26 cellular contexts compared by ENCODE assay signal in the genomic region with DNA sequence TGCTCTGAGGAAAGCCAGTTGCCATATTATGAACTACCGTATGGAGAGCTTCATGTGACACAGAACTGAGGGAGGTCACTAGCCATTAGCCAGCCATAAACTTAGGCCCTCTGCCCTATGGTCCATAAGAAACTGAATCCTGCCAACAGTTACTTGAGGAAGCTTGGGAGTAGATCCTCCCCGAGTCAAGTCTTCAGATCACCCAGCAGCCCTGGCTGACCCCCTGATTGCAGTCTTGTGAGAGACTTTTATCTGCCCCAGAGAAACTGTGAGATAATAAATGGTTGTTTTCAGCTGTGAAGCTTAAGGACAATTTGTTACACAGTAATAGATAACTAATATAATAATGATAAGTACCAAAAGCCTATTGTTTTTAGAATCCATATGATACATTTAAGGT. TPM values are rescaled to one million over a fixed set of nuclear protein-coding genes. Genes with fewer than 3 reads are reported as not detected.
DNase-seq lines count a peak whose midpoint lies in the region; ATAC-seq and TF ChIP-seq lines count a peak whose summit lies in the region.
"Had no signal": no experiment of that assay in that cellular context is flagged by ENCODE, and none has a peak within 500 bp of the region (broad histone marks: within the 10 kb centered on the region; RNA-seq: fewer than 3 reads in every experiment).

No MANE protein-coding gene starts in this region.

- H3K27me3 Mint-ChIP-seq in GM23338 (ENCODE audit: insufficient read depth, low read depth, poor library complexity), result no peaks in the 10 kb centered on the region
- H3K27me3 Mint-ChIP-seq in H9 (ENCODE audit: low read depth), result peaks cover 10% of the 10 kb centered on the region
- peaks cover 25% of the 10 kb centered on the region for H3K27me3 Mint-ChIP-seq in nephron progenitor cell (ENCODE audit: low read depth, poor library complexity)
- peaks cover 3% of the 10 kb centered on the region for H3K27me3 Mint-ChIP-seq in endodermal cell (ENCODE audit: insufficient read depth)

- H2BK20ac ChIP-seq in H9 (ENCODE audit: low read depth, low read length, poor library complexity, severe bottlenecking), result no peak overlapping the region

- H3K14ac ChIP-seq in H9 (ENCODE audit: insufficient read depth, low read length), result no peak overlapping the region

- no peaks in the 10 kb centered on the region for H3K9me3 ChIP-seq in H9 (ENCODE audit: control insufficient read depth, low read depth, low read length)
- no peaks in the 10 kb centered on the region for H3K9me3 ChIP-seq in stomach
- H3K9me3 ChIP-seq in endodermal cell (ENCODE audit: control insufficient read depth, low read length), result no peaks in the 10 kb centered on the region
- H3K9me3 ChIP-seq: BE2C had no signal

- H3K9ac ChIP-seq in H9 (ENCODE audit: extremely low read depth, insufficient read length, low read length), result no peak overlapping the region
- H3K9ac ChIP-seq in endodermal cell (ENCODE audit: extremely low read depth, low read length, poor library complexity, severe bottlenecking), result no peak overlapping the region
- H3K9ac ChIP-seq: BLaER1 had no signal

- no peak overlapping the region for H3K23ac ChIP-seq in H9 (ENCODE audit: insufficient read length, low read depth, low read length)

- DNase-seq in GM23338 (ENCODE audit: low spot score), result no peak
- DNase-seq in H9, result no peak
- peak; percentile 44 for DNase-seq in left kidney (ENCODE audit: low read depth, low spot score)
- DNase-seq in nephron progenitor cell, result no peak
- no peak for DNase-seq in stomach
- DNase-seq in posterior cingulate gyrus, result no peak
- no peak for DNase-seq in endodermal cell
- DNase-seq: 8988T; ACHN; BE2C; C1 segment of cervical spinal cord; CD4-positive, alpha-beta memory T cell; CD4-positive, CD25-positive, alpha-beta regulatory T cell; CD8-positive, alpha-beta memory T cell; COR-L47; DMS 273 treated with DMSO at 0.1 percent for 48 hours; DMS153; DMS53; DMS79; DND-41; EL; GDM1 had no signal

- H3K4me3 Mint-ChIP-seq in GM23338 (no peak overlapping the region), H9 (no peak overlapping the region), nephron progenitor cell (no peak overlapping the region), endodermal cell (no peak overlapping the region)
- H3K4me3 Mint-ChIP-seq: CD14-positive monocyte; CD8-positive, alpha-beta memory T cell had no signal

- H3K27ac Mint-ChIP-seq in GM23338, result no peak overlapping the region
- no peak overlapping the region for H3K27ac Mint-ChIP-seq in H9
- H3K27ac Mint-ChIP-seq in nephron progenitor cell, result peak overlapping the region; percentile 6
- no peak overlapping the region for H3K27ac Mint-ChIP-seq in endodermal cell
- H3K27ac Mint-ChIP-seq: CD14-positive monocyte; CD4-positive, alpha-beta memory T cell; CD4-positive, CD25-positive, alpha-beta regulatory T cell had no signal

- no peaks in the 10 kb centered on the region for H3K9me2 ChIP-seq in GM23338 (ENCODE audit: insufficient read depth)

- H3K79me2 ChIP-seq in GM23338 (replicated peaks; ENCODE audit: insufficient read depth) (no peaks in the 10 kb centered on the region), H9 (ENCODE audit: insufficient read depth, low read length) (no peaks in the 10 kb centered on the region)

- no peak overlapping the region for H4K5ac ChIP-seq in H9 (ENCODE audit: insufficient read length, low read depth, low read length)

- H3K27ac ChIP-seq in GM23338 (ENCODE audit: low read depth) (no peak overlapping the region), H9 (ENCODE audit: insufficient read length, low read depth, low read length) (no peak overlapping the region), stomach (no peak overlapping the region), endodermal cell (ENCODE audit: low read depth, low read length) (no peak overlapping the region)
- H3K27ac ChIP-seq: BLaER1 had no signal

- H3T11ph ChIP-seq in H9 (ENCODE audit: low read length), result no peak overlapping the region

- H4K91ac ChIP-seq in H9 (ENCODE audit: insufficient read length, low read depth, low read length), result no peak overlapping the region

- no peak overlapping the region for H2BK120ac ChIP-seq in H9 (ENCODE audit: low read depth, low read length, poor library complexity, severe bottlenecking)

- no peak overlapping the region for H2BK12ac ChIP-seq in H9 (ENCODE audit: insufficient read length, low read depth, low read length)

- no peak overlapping the region for H2AK5ac ChIP-seq in H9 (ENCODE audit: insufficient read length, low read length)

- H3K4me1 ChIP-seq in GM23338 (ENCODE audit: insufficient read depth) (peaks cover 5% of the 10 kb centered on the region; the same call in 1 of the 2 replicates), H9 (ENCODE audit: insufficient read depth, low read length) (no peaks in the 10 kb centered on the region; the same call in 1 of the 2 replicates), stomach (peaks cover 0 to 18% (median 9%) of the 10 kb centered on the region in 4 donors), endodermal cell (ENCODE audit: control insufficient read depth, insufficient read depth, low read length) (no peaks in the 10 kb centered on the region)
- H3K4me1 ChIP-seq: BE2C had no signal

- H3K4me2 ChIP-seq in GM23338 (no peak overlapping the region), H9 (ENCODE audit: insufficient read depth, insufficient read length, low read length) (no peak overlapping the region)
- H3K4me2 ChIP-seq: BLaER1 had no signal

- no peak overlapping the region for H3K4ac ChIP-seq in H9 (ENCODE audit: low read depth, low read length)

- WGBS in H9 (ENCODE audit: extremely low coverage, insufficient read length, low lambda C conversion rate), result no CpG with 5 or more reads among the region's 2 CpGs
- WGBS in stomach, 5 donors, result 54 to 65% (median 64%) methylated on average over 2 of the region's 2 CpGs
- 77 to 100% methylated on average over 1 to 2 of the region's 2 CpGs for WGBS in endodermal cell (ENCODE audit: insufficient coverage in 1 of 2, insufficient read length in 1 of 2), 2 experiments

- no peak overlapping the region for H2BK5ac ChIP-seq in H9 (ENCODE audit: insufficient read length, low read length)

- H3K36me3 ChIP-seq in GM23338 (ENCODE audit: insufficient read depth), result no peaks in the 10 kb centered on the region
- no peaks in the 10 kb centered on the region for H3K36me3 ChIP-seq in stomach
- no peaks in the 10 kb centered on the region for H3K36me3 ChIP-seq in endodermal cell (ENCODE audit: control insufficient read depth, insufficient read depth, low read length)
- H3K36me3 ChIP-seq: BE2C, BLaER1 had no signal

- TF ChIP-seq CTCF in GM23338 (conservative IDR thresholded peaks at IDR 0.05; ENCODE audit: low read depth in 2 of 2), result no peak
- no peak for TF ChIP-seq CTCF in H9 (conservative IDR thresholded peaks at IDR 0.05)
- no peak for TF ChIP-seq CTCF in nephron progenitor cell (IDR thresholded peaks at IDR 0.05)
- TF ChIP-seq CTCF in stomach (IDR thresholded peaks at IDR 0.05), result no peak
- no peak for TF ChIP-seq CTCF in endodermal cell (conservative IDR thresholded peaks at IDR 0.05)

- H3K36me3 Mint-ChIP-seq in GM23338 (ENCODE audit: low read depth) (no peaks in the 10 kb centered on the region), H9 (ENCODE audit: insufficient read depth in 1 of 3, low read depth in 3 of 3) (no peaks in the 10 kb centered on the region; a peak in 1 of 7 replicates), nephron progenitor cell (ENCODE audit: low read depth) (no peaks in the 10 kb centered on the region), endodermal cell (ENCODE audit: low read depth) (no peaks in the 10 kb centered on the region)
- H3K36me3 Mint-ChIP-seq: CD14-positive monocyte; CD4-positive, alpha-beta memory T cell; CD4-positive, CD25-positive, alpha-beta regulatory T cell had no signal

- H3K18ac ChIP-seq in H9 (ENCODE audit: insufficient read length, low read depth, low read length), result no peak overlapping the region

- intact Hi-C loops in stomach (cut with DNase I; ENCODE audit: low total_unique reads), result no loop called here
- intact Hi-C loops in posterior cingulate gyrus (cut with DNase I), result no loop called here

- no peak for TF ChIP-seq EP300 in stomach (IDR thresholded peaks at IDR 0.05)

- no peak overlapping the region for H2BK15ac ChIP-seq in H9 (ENCODE audit: low read depth, low read length)

- ATAC-seq in GM23338 (no peak), GM18505 (IDR thresholded peaks at IDR 0.05; ENCODE audit: unreplicated experiment) (no peak)

- no peaks in the 10 kb centered on the region for H3K9me3 Mint-ChIP-seq in GM23338
- peaks cover 0 to 2% of the 10 kb centered on the region in 2 experiments; a peak in 1 of 5 replicates for H3K9me3 Mint-ChIP-seq in H9
- peaks cover 9% of the 10 kb centered on the region for H3K9me3 Mint-ChIP-seq in nephron progenitor cell
- peaks cover 2% of the 10 kb centered on the region for H3K9me3 Mint-ChIP-seq in endodermal cell
- H3K9me3 Mint-ChIP-seq: CD8-positive, alpha-beta memory T cell had no signal

- no peak overlapping the region for H4K8ac ChIP-seq in H9 (replicated peaks; ENCODE audit: insufficient read length, low read depth, low read length)

- H4K20me1 ChIP-seq in GM23338 (replicated peaks; ENCODE audit: insufficient read depth) (no peaks in the 10 kb centered on the region), H9 (ENCODE audit: control insufficient read depth, insufficient read depth, insufficient read length) (no peaks in the 10 kb centered on the region)
- H4K20me1 ChIP-seq: BLaER1 had no signal

- no peak overlapping the region for H3K4me3 ChIP-seq in GM23338
- no peak overlapping the region for H3K4me3 ChIP-seq in stomach
- no peak overlapping the region for H3K4me3 ChIP-seq in endodermal cell (ENCODE audit: low read length)
- H3K4me3 ChIP-seq: BLaER1 had no signal

- H3K4me1 Mint-ChIP-seq in GM23338 (peaks cover 2% of the 10 kb centered on the region; the same call in 1 of the 3 replicates), H9 (peaks cover 4 to 9% of the 10 kb centered on the region in 2 experiments), nephron progenitor cell (peaks cover 7% of the 10 kb centered on the region), endodermal cell (peaks cover 11% of the 10 kb centered on the region)

- H3K79me1 ChIP-seq in H9 (ENCODE audit: insufficient read depth, low read depth, low read length, poor library complexity, severe bottlenecking), result no peaks in the 10 kb centered on the region

- H3F3A ChIP-seq in GM23338 (replicated peaks; ENCODE audit: low read depth), result no peaks in the 10 kb centered on the region

- TF ChIP-seq POLR2A in stomach (IDR thresholded peaks at IDR 0.05) (no peak), GM18505 (IDR thresholded peaks at IDR 0.05; ENCODE audit: borderline replicate concordance, extremely low read depth, insufficient read depth, insufficient read length) (no peak)

- H2AFZ ChIP-seq in GM23338 (peak overlapping the region; percentile 47; the same call in 1 of the 2 replicates), H9 (ENCODE audit: low read length) (peak overlapping the region; percentile 14)

- H3K27me3 ChIP-seq in GM23338 (ENCODE audit: insufficient read depth) (0 out of 2 replicates have a peak, but pooled peaks cover 5% of the 10 kb centered on the region), H9 (ENCODE audit: insufficient read depth, low read length) (no peaks in the 10 kb centered on the region), stomach (no peaks in the 10 kb centered on the region), endodermal cell (ENCODE audit: control insufficient read depth, insufficient read depth, low read length, poor library complexity, severe bottlenecking) (no peaks in the 10 kb centered on the region)
- H3K27me3 ChIP-seq: BE2C, BLaER1 had no signal

- H3K23me2 ChIP-seq in H9 (ENCODE audit: insufficient read length, low read depth, low read length, poor library complexity, severe bottlenecking), result no peaks in the 10 kb centered on the region

- H3K56ac ChIP-seq in H9 (ENCODE audit: insufficient read length, low read depth, low read length), result no peak overlapping the region

RNA-seq across cellular contexts. Expression of gene PEX7, which starts 5.7 kb away (rescaled TPM):
- total RNA-seq in GM23338 (2014; rRNA removed; shearing (Covaris generic)), result 13.5 and 24.1 TPM in 2 replicates
- polyA plus RNA-seq in GM23338 (2016; fragmentation: Nextera tagmentation; extraction: Ambion mirVana), result 11.8 and 12.4 TPM in 2 replicates
- 8.4 and 8.7 TPM in 2 replicates for total RNA-seq in H9 (2021)
- total RNA-seq in stomach, result 10 to 100 TPM in 3 of 5 donors, 1 to 10 TPM in 1, not detected in 1; 2.7 to 38.5 (median 18.1) TPM
- 10 to 100 TPM in 2 of 3 donors, 1 to 10 TPM in 1; 7.3 to 21.5 (median 14.6) TPM for polyA plus RNA-seq in stomach
- total RNA-seq in endodermal cell, result 10 to 100 TPM; 11.2 to 11.6 TPM
- polyA plus RNA-seq in endodermal cell (2013, experiment 1 of 2), result 7.9 TPM
- polyA plus RNA-seq in endodermal cell (2013, experiment 2 of 2), result 5.9 TPM

RNA-seq across cellular contexts. Expression of gene MAP3K5, which starts 24.4 kb away (rescaled TPM):
- 2.8 and 2.9 TPM in 2 replicates for total RNA-seq in GM23338 (2014; rRNA removed; shearing (Covaris generic))
- polyA plus RNA-seq in GM23338 (2016; fragmentation: Nextera tagmentation; extraction: Ambion mirVana) (0.76 and 0.78 TPM in 2 replicates), stomach (10 to 100 TPM in 2 of 3 donors, 1 to 10 TPM in 1; 4.9 to 12.5 (median 12.4) TPM)
- total RNA-seq in H9 (2021) (1.6 and 1.7 TPM in 2 replicates), stomach (10 to 100 TPM; 23.2 to 40.3 (median 24.5) TPM), endodermal cell (1 to 10 TPM; 1.6 to 3.4 TPM)
- 0.32 TPM for polyA plus RNA-seq in endodermal cell (2013, experiment 1 of 2)
- 0.12 TPM for polyA plus RNA-seq in endodermal cell (2013, experiment 2 of 2)
- total RNA-seq: G401 had no signal
